In the genomic region with DNA sequence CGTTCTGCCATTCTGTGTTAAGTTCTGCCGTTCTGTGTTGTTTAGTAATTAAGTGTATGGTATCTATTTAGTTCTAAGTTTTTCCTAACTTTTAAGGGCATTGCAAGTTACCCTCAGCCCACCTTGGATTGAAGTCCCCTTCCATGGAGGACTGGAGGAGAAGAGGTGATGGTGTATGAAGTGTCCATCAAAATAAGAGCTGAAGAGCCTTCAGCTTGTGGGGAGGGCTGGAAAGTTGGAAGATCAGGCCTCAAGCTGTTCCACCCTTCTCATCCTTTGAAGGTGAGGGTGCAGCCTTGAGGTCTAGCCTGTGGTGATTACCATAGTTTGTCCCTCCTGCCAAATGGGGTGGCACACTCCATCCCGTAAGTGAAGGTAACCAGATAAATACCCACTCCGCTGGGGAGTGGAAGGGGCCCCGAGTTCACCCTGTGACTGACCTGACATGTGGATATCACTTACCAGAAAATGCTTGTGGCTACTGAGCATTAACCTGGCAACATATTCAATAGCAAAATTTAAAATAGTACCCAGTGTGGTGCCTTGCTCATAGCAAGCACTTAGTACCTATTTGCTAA, we compare ENCODE assay signal across 13 cellular contexts.
A peak's percentile ranks its signal among the peaks of the same experiment; 100 is the strongest.
DNase-seq lines count a peak whose midpoint lies in the region; ATAC-seq, FAIRE-seq and TF ChIP-seq lines count a peak whose summit lies in the region.
"Had no signal": no experiment of that assay in that cellular context is flagged by ENCODE, and none has a peak within 500 bp of the region (broad histone marks: within the 10 kb centered on the region; RNA-seq: fewer than 3 reads in every experiment).

No MANE protein-coding gene starts in this region.

- no peak overlapping the region for H2AFZ ChIP-seq in endothelial cell of umbilical vein (ENCODE audit: low read depth, low read length)

- H3K27me3 Mint-ChIP-seq in activated naive CD4-positive, alpha-beta T cell treated with anti-CD3 and anti-CD28 coated beads for 36 hours (ENCODE audit: low read depth): no peaks in the 10 kb centered on the region
- no peaks in the 10 kb centered on the region for H3K27me3 Mint-ChIP-seq in IgD-negative memory B cell

- TF ChIP-seq CTCF in endothelial cell of umbilical vein (IDR thresholded peaks at IDR 0.05; ENCODE audit: extremely low read depth in 1 of 2, insufficient read depth in 1 of 2, low read depth in 1 of 2, low read length in 2 of 2): no peak
- TF ChIP-seq CTCF in gastrocnemius medialis (IDR thresholded peaks at IDR 0.05 in 4 of 5, conservative IDR thresholded peaks at IDR 0.05 in 1 of 5): no peak

- H3K9me1 ChIP-seq in endothelial cell of umbilical vein (replicated peaks; ENCODE audit: control insufficient read depth, extremely low read depth, insufficient read depth, low read length): no peaks in the 10 kb centered on the region

- H3K36me3 ChIP-seq in endothelial cell of umbilical vein (ENCODE audit: control insufficient read depth in 2 of 2, extremely low read depth in 1 of 2, insufficient read depth in 2 of 2, low read length in 2 of 2) (no peaks in the 10 kb centered on the region), gastrocnemius medialis (no peaks in the 10 kb centered on the region)
- H3K36me3 ChIP-seq: tibial artery had no signal

- H3K4me1 ChIP-seq in endothelial cell of umbilical vein (ENCODE audit: control insufficient read depth, extremely low read depth, insufficient read depth, low read length): peaks cover 69% of the 10 kb centered on the region
- peaks cover 17 to 82% of the 10 kb centered on the region in 2 donors for H3K4me1 ChIP-seq in gastrocnemius medialis

- no peak overlapping the region for H3K4me3 Mint-ChIP-seq in activated naive CD4-positive, alpha-beta T cell treated with anti-CD3 and anti-CD28 coated beads for 36 hours
- peak overlapping the region in 2 of 4 donors; percentile 75 to 79 for H3K4me3 Mint-ChIP-seq in IgD-negative memory B cell

- H3K9me3 Mint-ChIP-seq in activated naive CD4-positive, alpha-beta T cell treated with anti-CD3 and anti-CD28 coated beads for 36 hours: no peaks in the 10 kb centered on the region
- H3K9me3 Mint-ChIP-seq in IgD-negative memory B cell: no peaks in the 10 kb centered on the region

- POLR2A ChIA-PET in endothelial cell of umbilical vein (lab: Charles Lee): no interaction called here

- H3K79me2 ChIP-seq in endothelial cell of umbilical vein (ENCODE audit: control insufficient read depth, insufficient read depth, low read length): peaks cover 85% of the 10 kb centered on the region

- H3K9me3 ChIP-seq in endothelial cell of umbilical vein (replicated peaks; ENCODE audit: control insufficient read depth, insufficient read depth, low read length): no peaks in the 10 kb centered on the region
- H3K9me3 ChIP-seq in gastrocnemius medialis: no peaks in the 10 kb centered on the region
- H3K9me3 ChIP-seq: tibial artery had no signal

- intact Hi-C loops in activated naive CD4-positive, alpha-beta T cell treated with anti-CD3 and anti-CD28 coated beads for 36 hours (cut with micrococcal nuclease): no loop called here
- intact Hi-C loops in endothelial cell of umbilical vein (cut with micrococcal nuclease): loop anchor here (2.0 kb wide), 1 partner anchor 65 kb away; no protein-coding TSS in a partner anchor
- intact Hi-C loops in gastrocnemius medialis (cut with DNase I; ENCODE audit: low total_unique reads): no loop called here

- no TSS peak for BruUV-seq in endothelial cell of umbilical vein (replicated peaks; lab: Mats Ljungman, UMichigan)

- H3K27me3 ChIP-seq in endothelial cell of umbilical vein (ENCODE audit: control insufficient read depth in 2 of 2, insufficient read depth in 2 of 2, low read length in 2 of 2) (no peaks in the 10 kb centered on the region), gastrocnemius medialis (no peaks in the 10 kb centered on the region)
- H3K27me3 ChIP-seq: dorsolateral prefrontal cortex, tibial artery had no signal

- no peak overlapping the region for H3K9ac ChIP-seq in endothelial cell of umbilical vein (replicated peaks; ENCODE audit: extremely low read depth, insufficient read depth, low read length)

- in situ Hi-C loops in gastrocnemius medialis (cut with MboI; ENCODE audit: low sequenced_read_pairs in 4 of 4): no loop called here

- H3K4me1 Mint-ChIP-seq in activated naive CD4-positive, alpha-beta T cell treated with anti-CD3 and anti-CD28 coated beads for 36 hours (ENCODE audit: low read depth): peaks cover 90% of the 10 kb centered on the region
- H3K4me1 Mint-ChIP-seq in IgD-negative memory B cell: peaks cover 74 to 87% (median 86%) of the 10 kb centered on the region in 3 donors

- CTCF ChIA-PET in activated naive CD4-positive, alpha-beta T cell treated with anti-CD3 and anti-CD28 coated beads for 36 hours (lab: Charles Lee): interaction anchor here (1.6 to 2.0 kb wide), 2 partner anchors 13 to 28 kb away, joined by 5 to 14 read pairs; no protein-coding TSS in a partner anchor
- CTCF ChIA-PET in endothelial cell of umbilical vein (lab: Charles Lee): interaction anchor here (1.0 to 2.9 kb wide), 2 partner anchors 15 to 46 kb away, joined by 4 to 10 read pairs; no protein-coding TSS in a partner anchor

- no peak for ATAC-seq in gastrocnemius medialis

- H3K27ac ChIP-seq in endothelial cell of umbilical vein (ENCODE audit: insufficient read depth, low read depth, low read length) (peak overlapping the region; percentile 91), gastrocnemius medialis (peak overlapping the region in 3 of 4 donors; percentile 59 to 67 (median 65))
- H3K27ac ChIP-seq: RWPE1, tibial artery had no signal

- no peaks in the 10 kb centered on the region for H3K36me3 Mint-ChIP-seq in activated naive CD4-positive, alpha-beta T cell treated with anti-CD3 and anti-CD28 coated beads for 36 hours (ENCODE audit: low read depth)
- H3K36me3 Mint-ChIP-seq in IgD-negative memory B cell: no peaks in the 10 kb centered on the region

- FAIRE-seq in endothelial cell of umbilical vein (lab: Jason Lieb, UNC) (no peak), H54 (lab: Jason Lieb, UNC) (no peak)

- peak overlapping the region; percentile 90 for H3K27ac Mint-ChIP-seq in activated naive CD4-positive, alpha-beta T cell treated with anti-CD3 and anti-CD28 coated beads for 36 hours
- peak overlapping the region; percentile 19 to 94 (median 92) for H3K27ac Mint-ChIP-seq in IgD-negative memory B cell

- dilution Hi-C loops in endothelial cell of umbilical vein (cut with MboI; ENCODE audit: extremely low pct_ligation_motif_present, low sequenced_read_pairs): no loop called here

- H3K4me2 ChIP-seq in endothelial cell of umbilical vein (ENCODE audit: insufficient read depth, low read length): no peak overlapping the region

- DNase-seq in activated naive CD4-positive, alpha-beta T cell treated with anti-CD3 and anti-CD28 coated beads for 36 hours: no peak
- no peak for DNase-seq in activated naive CD4-positive, alpha-beta T cell (lab: John Stamatoyannopoulos, UW)
- DNase-seq in endothelial cell of umbilical vein (ENCODE audit: low read depth, low spot score) (no peak), gastrocnemius medialis (no peak), glomerular visceral epithelial cell (ENCODE audit: extremely low spot score) (no peak), H54 (ENCODE audit: insufficient read length, low spot score) (no peak), COLO829 (ENCODE audit: low spot score) (no peak)
- DNase-seq: DMS53, dorsolateral prefrontal cortex, NCI-H82, tibial artery had no signal

- H3K4me3 ChIP-seq in endothelial cell of umbilical vein (replicated peaks in 1 of 3; ENCODE audit: insufficient read depth in 1 of 3, low read depth in 1 of 3, low read length in 3 of 3): no peak overlapping the region
- no peak overlapping the region for H3K4me3 ChIP-seq in gastrocnemius medialis
- H3K4me3 ChIP-seq: dorsolateral prefrontal cortex, tibial artery had no signal

- H4K20me1 ChIP-seq in endothelial cell of umbilical vein (replicated peaks; ENCODE audit: control insufficient read depth, extremely low read depth, insufficient read depth, low read length): peaks cover 2% of the 10 kb centered on the region

- TF ChIP-seq POLR2A in endothelial cell of umbilical vein (IDR thresholded peaks at IDR 0.05; ENCODE audit: low read depth, low read length): no peak
- no peak for TF ChIP-seq POLR2A in gastrocnemius medialis (IDR thresholded peaks at IDR 0.05)
- TF ChIP-seq POLR2A in H54 (IDR thresholded peaks at IDR 0.05; ENCODE audit: low read depth, low read length): no peak

TF ChIP-seq in endothelial cell of umbilical vein, 7 proteins besides CTCF, POLR2A, EP300 and RAD21:
- no peak for TF ChIP-seq POLR2AphosphoS5 (IDR thresholded peaks at IDR 0.05; ENCODE audit: insufficient read depth, low read depth, low read length)
- TF ChIP-seq JUN (IDR thresholded peaks at IDR 0.05; ENCODE audit: borderline replicate concordance, insufficient read depth, insufficient read length, low read depth): no peak
- TF ChIP-seq, protein P1, sequence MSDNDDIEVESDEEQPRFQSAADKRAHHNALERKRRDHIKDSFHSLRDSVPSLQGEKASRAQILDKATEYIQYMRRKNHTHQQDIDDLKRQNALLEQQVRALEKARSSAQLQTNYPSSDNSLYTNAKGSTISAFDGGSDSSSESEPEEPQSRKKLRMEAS (IDR thresholded peaks at IDR 0.05; ENCODE audit: insufficient read depth, insufficient read length): no peak
- TF ChIP-seq MYC (IDR thresholded peaks at IDR 0.05; ENCODE audit: low read depth, low read length): no peak
- TF ChIP-seq FOS (IDR thresholded peaks at IDR 0.05; ENCODE audit: borderline replicate concordance, insufficient read depth, low read length): no peak
